ENCODE assay signal across 8 cellular contexts in genomic region chr22:40178417-40179409, GRCh38. TPM values are rescaled to one million over a fixed set of nuclear protein-coding genes. Genes with fewer than 3 reads are reported as not detected.
DNase-seq lines count a peak whose midpoint lies in the region; ATAC-seq and TF ChIP-seq lines count a peak whose summit lies in the region.

No MANE protein-coding gene starts in this region.

- TF ChIP-seq CTCF in omental fat pad (IDR thresholded peaks at IDR 0.05): no peak

- H3K36me3 Mint-ChIP-seq in activated naive CD4-positive, alpha-beta T cell treated with anti-CD3 and anti-CD28 coated beads for 36 hours (ENCODE audit: low read depth): peaks cover 3% of the 10 kb centered on the region

- intact Hi-C loops in activated naive CD4-positive, alpha-beta T cell treated with anti-CD3 and anti-CD28 coated beads for 36 hours (cut with micrococcal nuclease): loop anchor here (5.0 kb wide), 3 partner anchors 246 to 646 kb away; partner anchors contain the start of genes GRAP2 and RPS19BP1

- peak overlapping the region; percentile 97 for H3K27ac Mint-ChIP-seq in activated naive CD4-positive, alpha-beta T cell treated with anti-CD3 and anti-CD28 coated beads for 36 hours

- peak; percentile 14 for ATAC-seq in omental fat pad (ENCODE audit: low FRiP score)

- H3K4me1 Mint-ChIP-seq in activated naive CD4-positive, alpha-beta T cell treated with anti-CD3 and anti-CD28 coated beads for 36 hours (ENCODE audit: low read depth): peaks cover 56% of the 10 kb centered on the region

- H3K27me3 Mint-ChIP-seq in activated naive CD4-positive, alpha-beta T cell treated with anti-CD3 and anti-CD28 coated beads for 36 hours (ENCODE audit: low read depth): no peaks in the 10 kb centered on the region

- DNase-seq in activated gamma-delta T cell treated with Interleukin-2 at 50 U/mL for 16 hours: peak; percentile 22
- no peak for DNase-seq in activated gamma-delta T cell (lab: John Stamatoyannopoulos, UW)
- peak; percentile 84 for DNase-seq in NCI-H69 (lab: John Stamatoyannopoulos, UW)
- DNase-seq in activated naive CD4-positive, alpha-beta T cell treated with anti-CD3 and anti-CD28 coated beads for 36 hours: peak; percentile 57
- peak; percentile 57 for DNase-seq in globus pallidus (ENCODE audit: low spot score)
- no peak for DNase-seq in omental fat pad (ENCODE audit: low spot score)
- DNase-seq in epidermal melanocyte (ENCODE audit: insufficient read length, low spot score): no peak
- no peak for DNase-seq in HPDE6-E6E7 (ENCODE audit: extremely low spot score)

- CTCF ChIA-PET in activated naive CD4-positive, alpha-beta T cell treated with anti-CD3 and anti-CD28 coated beads for 36 hours (lab: Charles Lee): interaction anchor here (0.8 to 1.6 kb wide), 5 partner anchors 15 to 169 kb away, joined by 3 to 6 read pairs (median 4); no protein-coding TSS in a partner anchor

- peak overlapping the region; percentile 69 for H3K4me3 Mint-ChIP-seq in activated naive CD4-positive, alpha-beta T cell treated with anti-CD3 and anti-CD28 coated beads for 36 hours

- H3K9me3 Mint-ChIP-seq in activated naive CD4-positive, alpha-beta T cell treated with anti-CD3 and anti-CD28 coated beads for 36 hours: no peaks in the 10 kb centered on the region

RNA-seq across cellular contexts. Expression of gene TNRC6B, which starts 1.0 kb away (rescaled TPM):
- 10 to 100 TPM; 37.9 TPM for total RNA-seq in activated naive CD4-positive, alpha-beta T cell treated with anti-CD3 and anti-CD28 coated beads for 36 hours
- total RNA-seq in omental fat pad: 10 to 100 TPM; 17.2 to 57.8 (median 31.9) TPM

Comparison
In these comparisons a context has a peak if more than half of its experiments do, and no peak if none do; other contexts are left out.
1. DNase-seq: peak in activated gamma-delta T cell treated with Interleukin-2 at 50 U/mL for 16 hours (single experiment), NCI-H69 (single experiment), activated naive CD4-positive, alpha-beta T cell treated with anti-CD3 and anti-CD28 coated beads for 36 hours (single experiment) and globus pallidus (single experiment); none in activated gamma-delta T cell (single experiment), omental fat pad (single experiment), epidermal melanocyte (single experiment) and HPDE6-E6E7 (single experiment).